ENCODE assay signal across 8 cellular contexts in genomic region chr2:98487806-98488189, GRCh38. TPM values are rescaled to one million over a fixed set of nuclear protein-coding genes. Genes with fewer than 3 reads are reported as not detected.
DNase-seq lines count a peak whose midpoint lies in the region; ATAC-seq, FAIRE-seq and TF ChIP-seq lines count a peak whose summit lies in the region.

No MANE protein-coding gene starts in this region.

- TF ChIP-seq CTCF in pancreas (IDR thresholded peaks at IDR 0.05) = peak in 3 of 4 donors; percentile 12 to 51 (median 28)
- peak in 1 of 2 experiments; percentile 27 for TF ChIP-seq CTCF in tibial artery (IDR thresholded peaks at IDR 0.05)

- H3K9me3 ChIP-seq in pancreas (no peaks in the 10 kb centered on the region), tibial artery (no peaks in the 10 kb centered on the region)

- no peak overlapping the region for H3K27ac ChIP-seq in pancreas
- no peak overlapping the region for H3K27ac ChIP-seq in tibial artery

- ATAC-seq in GM21447 (IDR thresholded peaks at IDR 0.05; ENCODE audit: unreplicated experiment) (peak; percentile 55), HG03571 (IDR thresholded peaks at IDR 0.05; ENCODE audit: unreplicated experiment) (peak; percentile 52), pancreas (peak; percentile 74 to 84 (median 78))

- peaks cover 5 to 13% (median 7%) of the 10 kb centered on the region in 3 donors for H3K4me1 ChIP-seq in pancreas
- peaks cover 0 to 29% (median 2%) of the 10 kb centered on the region in 4 donors for H3K4me1 ChIP-seq in tibial artery

- H3K4me3 ChIP-seq in pancreas (no peak overlapping the region), tibial artery (no peak overlapping the region)

- intact Hi-C loops in pancreas (cut with DNase I) = no loop called here
- intact Hi-C loops in tibial artery (cut with DNase I; ENCODE audit: low total_unique reads) = no loop called here

- H3K27me3 ChIP-seq in pancreas = no peaks in the 10 kb centered on the region
- H3K27me3 ChIP-seq in tibial artery = no peaks in the 10 kb centered on the region

- WGBS in pancreas, 2 donors = 60 to 66% methylated on average over 3 of the region's 3 CpGs

- FAIRE-seq in pancreas (lab: Jason Lieb, UNC) = no peak

- DNase-seq in NCI-H748 (lab: John Stamatoyannopoulos, UW; ENCODE audit: unreplicated experiment) (peak; percentile 12), NCI-H748 treated with DMSO at 0.1 percent for 48 hours (lab: John Stamatoyannopoulos, UW) (no peak), SW480 (ENCODE audit: low spot score) (peak; percentile 46), pancreas (peak in 2 of 6 donors; percentile 43 to 47), tibial artery (no peak)
- DNase-seq in effector CD4-positive, alpha-beta T cell = peak; percentile 34

- H3K36me3 ChIP-seq in pancreas (no peaks in the 10 kb centered on the region), tibial artery (no peaks in the 10 kb centered on the region)

RNA-seq across cellular contexts. Expression of gene INPP4A, which starts 43.1 kb away (rescaled TPM):
- total RNA-seq in pancreas = 10 to 100 TPM in 1 of 6 donors, 1 to 10 TPM in 5; 6.1 to 13.4 (median 7.7) TPM
- polyA plus RNA-seq in pancreas = 1 to 10 TPM; 4.0 to 4.9 TPM

Comparison
In these comparisons a context has a peak if more than half of its experiments do, and no peak if none do; other contexts are left out.
1. DNase-seq: peak in NCI-H748 (single experiment), SW480 (single experiment) and effector CD4-positive, alpha-beta T cell (single experiment); none in NCI-H748 treated with DMSO at 0.1 percent for 48 hours (single experiment) and tibial artery (0 of 2).
2. Peak in every context shown above with its lines, with median percentiles within 50 percentile points of each other: ATAC-seq.